In genomic region chr10:72127571-72127970, GRCh38 we compare ENCODE assay signal across 23 cellular contexts. TPM values are rescaled to one million over a fixed set of nuclear protein-coding genes. Genes with fewer than 3 reads are reported as not detected.
"Had no signal": no experiment of that assay in that cellular context is flagged by ENCODE, and none has a peak within 500 bp of the region (broad histone marks: within the 10 kb centered on the region; RNA-seq: fewer than 3 reads in every experiment).

No MANE protein-coding gene starts in this region.

- H3K4me2 ChIP-seq: KMS-11, SK-N-SH had no signal

- H3K27me3 Mint-ChIP-seq: IgD-negative memory B cell had no signal

- H3K9ac ChIP-seq: KMS-11, SK-N-SH had no signal

- H3K27ac Mint-ChIP-seq: IgD-negative memory B cell had no signal

- DNase-seq: Kasumi-1, MM.1S, NCI-H1092 treated with DMSO at 0.1 percent for 48 hours, NCI-H1436, NCI-H187, NCI-H2029, NCI-H2081 treated with DMSO at 0.1 percent for 48 hours, NCI-H2171, NCI-H226, NCI-H446, NCI-H510A, NCI-H524 treated with DMSO at 0.1 percent for 48 hours, NCI-H69, NCI-H774, SHP77, SK-N-SH, T-helper 1 cell had no signal

- H3K9me3 ChIP-seq: SK-N-SH had no signal

- H3K27ac ChIP-seq: HL-60, KMS-11, RWPE1 had no signal

- H3K4me3 ChIP-seq: K562 had no signal

- H3K4me3 Mint-ChIP-seq: IgD-negative memory B cell had no signal

- H3K9me3 Mint-ChIP-seq: IgD-negative memory B cell had no signal

RNA-seq across cellular contexts. Expression of gene SPOCK2, which starts 39.2 kb away (rescaled TPM):
- total RNA-seq: M059J had no signal
